Comparison of ENCODE assay signal across 9 cellular contexts in genomic region chr19:8319807-8320520, GRCh38. TPM values are rescaled to one million over a fixed set of nuclear protein-coding genes. Genes with fewer than 3 reads are reported as not detected.
DNase-seq lines count a peak whose midpoint lies in the region; ATAC-seq and TF ChIP-seq lines count a peak whose summit lies in the region.
"Had no signal": no experiment of that assay in that cellular context is flagged by ENCODE, and none has a peak within 500 bp of the region (broad histone marks: within the 10 kb centered on the region; RNA-seq: fewer than 3 reads in every experiment).

No MANE protein-coding gene starts in this region.

- peaks cover 73% of the 10 kb centered on the region for H3K36me3 ChIP-seq in OCI-LY7 (ENCODE audit: insufficient read depth, low read length)
- H3K36me3 ChIP-seq in neuron (ENCODE audit: insufficient read depth, low read length) = peaks cover 36% of the 10 kb centered on the region

- CTCF ChIA-PET in CD4-positive, alpha-beta T cell (lab: Charles Lee) = interaction anchor here (1.4 kb wide), 1 partner anchor 385 kb away, joined by 3 read pairs; no protein-coding TSS in a partner anchor
- CTCF ChIA-PET in OCI-LY7 (lab: Charles Lee; ENCODE audit: unreplicated experiment) = no interaction called here

- no peaks in the 10 kb centered on the region for H3K9me2 ChIP-seq in OCI-LY7 (ENCODE audit: insufficient read depth, low read length)

- no TSS peak for BruUV-seq in OCI-LY7 (replicated peaks; lab: Mats Ljungman, UMichigan)

- H2AFZ ChIP-seq in OCI-LY7 (ENCODE audit: low read length) (0 out of 2 replicates have a peak overlapping the region, but pooled peaks have one; percentile 64), neuron (ENCODE audit: low read depth, low read length) (no peak overlapping the region)

- peaks cover 49% of the 10 kb centered on the region for H3K79me2 ChIP-seq in OCI-LY7 (ENCODE audit: insufficient read depth, low read depth, low read length)

- H3K4me2 ChIP-seq in OCI-LY7 (ENCODE audit: low read length) = peak overlapping the region; percentile 99

- H3K9me3 Mint-ChIP-seq in CD4-positive, alpha-beta T cell = no peaks in the 10 kb centered on the region
- no peaks in the 10 kb centered on the region for H3K9me3 Mint-ChIP-seq in endothelial cell (ENCODE audit: unreplicated experiment)

- peak overlapping the region; percentile 96 for H3K4me3 Mint-ChIP-seq in CD4-positive, alpha-beta T cell
- peak overlapping the region; percentile 100 for H3K4me3 Mint-ChIP-seq in endothelial cell (ENCODE audit: unreplicated experiment)

- TF ChIP-seq CTCF in CD4-positive, alpha-beta T cell (IDR thresholded peaks at IDR 0.05) = no peak
- TF ChIP-seq CTCF in OCI-LY7 (conservative IDR thresholded peaks at IDR 0.05; ENCODE audit: low read length) (no peak), endothelial cell (IDR thresholded peaks at IDR 0.05; ENCODE audit: unreplicated experiment) (no peak)

- H3K27ac ChIP-seq in CD4-positive, alpha-beta T cell (ENCODE audit: low read depth, low read length) = peak overlapping the region; percentile 85
- peak overlapping the region; percentile 67 for H3K27ac ChIP-seq in OCI-LY7 (ENCODE audit: low read depth, low read length, poor library complexity, severe bottlenecking)

- peaks cover 41% of the 10 kb centered on the region for H3K4me1 Mint-ChIP-seq in CD4-positive, alpha-beta T cell (ENCODE audit: low read depth)
- peaks cover 48% of the 10 kb centered on the region for H3K4me1 Mint-ChIP-seq in endothelial cell (ENCODE audit: unreplicated experiment)

- H3K36me3 Mint-ChIP-seq in CD4-positive, alpha-beta T cell (ENCODE audit: low read depth) = peaks cover 59% of the 10 kb centered on the region
- H3K36me3 Mint-ChIP-seq in endothelial cell (ENCODE audit: low read depth, unreplicated experiment) = peaks cover 16% of the 10 kb centered on the region

- intact Hi-C loops in CD4-positive, alpha-beta T cell (cut with DNase I, micrococcal nuclease) = loop anchor here (2.0 to 10.0 kb wide), 3 partner anchors 71 to 395 kb away; partner anchors contain the start of genes RAB11B (in 2 of the 2), CTXN1 (in 1 of the 2), ELAVL1 (in 1 of the 2) and SNAPC2 (in 1 of the 2)
- intact Hi-C loops in OCI-LY7 (cut with micrococcal nuclease; ENCODE audit: unreplicated experiment) = loop anchor here (5.0 kb wide), 1 partner anchor 53 kb away; no protein-coding TSS in a partner anchor

- peaks cover 54% of the 10 kb centered on the region for H3K4me1 ChIP-seq in OCI-LY7 (ENCODE audit: insufficient read depth, low read length, poor library complexity, severe bottlenecking)
- peaks cover 18% of the 10 kb centered on the region for H3K4me1 ChIP-seq in neuron (ENCODE audit: insufficient read depth, low read length)

- no peak for ATAC-seq in CD4-positive, alpha-beta T cell (ENCODE audit: poor library complexity)
- ATAC-seq in HG03378 (IDR thresholded peaks at IDR 0.05; ENCODE audit: unreplicated experiment) (no peak), HG03025 (IDR thresholded peaks at IDR 0.05; ENCODE audit: low FRiP score, unreplicated experiment) (no peak), HG03175 (IDR thresholded peaks at IDR 0.05; ENCODE audit: unreplicated experiment) (no peak)

- H3K4me3 ChIP-seq in OCI-LY7 (ENCODE audit: low read depth, low read length, poor library complexity, severe bottlenecking) (peak overlapping the region; percentile 100), neuron (ENCODE audit: low read length) (peak overlapping the region; percentile 78)

- POLR2A ChIA-PET in CD4-positive, alpha-beta T cell (lab: Charles Lee) = interaction anchor here (0.9 to 1.7 kb wide), 6 partner anchors 9 to 376 kb away, joined by 3 to 5 read pairs (median 4); partner anchors contain the start of genes CD320, RAB11B and TIMM44
- POLR2A ChIA-PET in OCI-LY7 (lab: Charles Lee) = no interaction called here

- peak overlapping the region; percentile 97 for H3K27ac Mint-ChIP-seq in CD4-positive, alpha-beta T cell
- peak overlapping the region; percentile 100 for H3K27ac Mint-ChIP-seq in endothelial cell (ENCODE audit: unreplicated experiment)

- DNase-seq in CD4-positive, alpha-beta T cell = no peak
- no peak for DNase-seq in OCI-LY7 (ENCODE audit: low spot score)
- no peak for DNase-seq in endothelial cell (ENCODE audit: low spot score)
- no peak for DNase-seq in H4 (ENCODE audit: low spot score)
- DNase-seq: effector CD4-positive, alpha-beta T cell had no signal

- H3K27me3 Mint-ChIP-seq in CD4-positive, alpha-beta T cell = no peaks in the 10 kb centered on the region
- H3K27me3 Mint-ChIP-seq in endothelial cell (ENCODE audit: unreplicated experiment) = peaks cover 17% of the 10 kb centered on the region

- no peaks in the 10 kb centered on the region for H3K9me3 ChIP-seq in CD4-positive, alpha-beta T cell (ENCODE audit: control insufficient read depth, low read length)
- H3K9me3 ChIP-seq in OCI-LY7 (ENCODE audit: low read length) (no peaks in the 10 kb centered on the region), neuron (ENCODE audit: low read length) (no peaks in the 10 kb centered on the region)

- peaks cover 12% of the 10 kb centered on the region for H4K20me1 ChIP-seq in OCI-LY7 (ENCODE audit: insufficient read depth, low read length)

- H3K27me3 ChIP-seq in CD4-positive, alpha-beta T cell (ENCODE audit: control insufficient read depth, insufficient read depth, low read length) = no peaks in the 10 kb centered on the region
- H3K27me3 ChIP-seq in neuron (ENCODE audit: insufficient read depth, low read length) = no peaks in the 10 kb centered on the region

RNA-seq across cellular contexts. Expression of gene NDUFA7, which starts 1.2 kb away (rescaled TPM):
- 10 to 100 TPM; 42.0 to 42.7 TPM for total RNA-seq in CD4-positive, alpha-beta T cell
- total RNA-seq in OCI-LY7 (2014; rRNA removed; shearing (Covaris generic)) = 59.2 and 93.0 TPM in 2 replicates
- total RNA-seq in OCI-LY7 (2022) = 103 and 106 TPM in 2 replicates
- 39.9 TPM for total RNA-seq in endothelial cell (ENCODE audit: unreplicated experiment)
- 57.7 and 71.5 TPM in 2 replicates for total RNA-seq in H4 (2014; rRNA removed; shearing (Covaris generic))

RNA-seq across cellular contexts. Expression of gene RPS28, which starts 1.3 kb away (rescaled TPM):
- 1,000 to 10,000 TPM; 3,333 to 3,342 TPM for total RNA-seq in CD4-positive, alpha-beta T cell
- 1,636 and 2,574 TPM in 2 replicates for total RNA-seq in OCI-LY7 (2014; rRNA removed; shearing (Covaris generic))
- 2,187 and 2,253 TPM in 2 replicates for total RNA-seq in OCI-LY7 (2022)
- 1,732 TPM for total RNA-seq in endothelial cell (ENCODE audit: unreplicated experiment)
- total RNA-seq in H4 (2014; rRNA removed; shearing (Covaris generic)) = 318 and 344 TPM in 2 replicates

RNA-seq across cellular contexts. Expression of gene CD320, which starts 11.8 kb away (rescaled TPM):
- total RNA-seq in CD4-positive, alpha-beta T cell = 10 to 100 TPM; 17.1 to 17.6 TPM
- 39.0 and 49.2 TPM in 2 replicates for total RNA-seq in OCI-LY7 (2014; rRNA removed; shearing (Covaris generic))
- total RNA-seq in OCI-LY7 (2022) (35.9 and 39.1 TPM in 2 replicates), endothelial cell (ENCODE audit: unreplicated experiment) (111 TPM)
- total RNA-seq in H4 (2014; rRNA removed; shearing (Covaris generic)) = 210 and 214 TPM in 2 replicates

RNA-seq across cellular contexts. Expression of gene KANK3, which starts 23.1 kb away (rescaled TPM):
- total RNA-seq in CD4-positive, alpha-beta T cell = 1 to 10 TPM in 1 of 2 experiments, under 1 TPM in 1; 0.87 to 1.1 TPM
- total RNA-seq in OCI-LY7 (2014; rRNA removed; shearing (Covaris generic)) = 0.22 TPM in 1 of 2 replicates, not detected in the other
- total RNA-seq in OCI-LY7 (2022) (0.11 and 0.57 TPM in 2 replicates), endothelial cell (ENCODE audit: unreplicated experiment) (109 TPM)
- total RNA-seq in H4 (2014; rRNA removed; shearing (Covaris generic)) = 0.04 and 0.12 TPM in 2 replicates

RNA-seq across cellular contexts. Expression of gene ANGPTL4, which starts 44.0 kb away (rescaled TPM):
- total RNA-seq in CD4-positive, alpha-beta T cell = not detected
- total RNA-seq in OCI-LY7 (2014; rRNA removed; shearing (Covaris generic)) = not detected in 2 replicates
- total RNA-seq in OCI-LY7 (2022) (not detected in 2 replicates), endothelial cell (ENCODE audit: unreplicated experiment) (14.3 TPM)
- 0.19 TPM in 1 of 2 replicates, not detected in the other for total RNA-seq in H4 (2014; rRNA removed; shearing (Covaris generic))
